ENCODE assay signal across 8 cellular contexts in the genomic region with DNA sequence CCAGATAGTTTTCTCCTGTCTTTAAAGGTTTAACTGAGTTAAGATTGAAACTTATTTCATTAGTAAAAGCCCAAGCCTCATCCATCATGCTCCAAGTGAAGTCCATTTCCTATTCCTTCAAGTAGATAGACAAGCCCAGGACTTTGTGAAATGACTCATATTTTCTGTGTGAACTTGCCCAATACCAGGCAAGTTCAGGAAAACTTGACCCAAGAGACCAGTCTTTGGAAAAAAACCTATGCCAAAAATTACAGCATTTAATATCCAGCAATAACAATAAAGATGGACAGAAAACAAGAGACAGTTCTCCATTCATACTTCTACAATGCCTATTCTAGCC. TPM values are rescaled to one million over a fixed set of nuclear protein-coding genes. Genes with fewer than 3 reads are reported as not detected.
DNase-seq lines count a peak whose midpoint lies in the region; ATAC-seq and TF ChIP-seq lines count a peak whose summit lies in the region.

No MANE protein-coding gene starts in this region.

- no peaks in the 10 kb centered on the region for H3K4me1 ChIP-seq in prostate gland (replicated peaks)

- H3K27me3 ChIP-seq in prostate gland (replicated peaks; ENCODE audit: insufficient read depth), result no peaks in the 10 kb centered on the region

- H3K27ac ChIP-seq in SK-N-MC (no peak overlapping the region), prostate gland (peak overlapping the region in 1 of 2 donors; percentile 58)

- TF ChIP-seq POLR2A in prostate gland (IDR thresholded peaks at IDR 0.05), result no peak

- H3K36me3 ChIP-seq in SK-N-MC (ENCODE audit: insufficient read depth, low read length) (peaks cover under 1% of the 10 kb centered on the region; the same call in 1 of the 2 replicates), prostate gland (no peaks in the 10 kb centered on the region)

- intact Hi-C loops in prostate gland (cut with DNase I), result no loop called here

- H3K9me3 ChIP-seq in SK-N-MC (ENCODE audit: low read depth, low read length) (no peaks in the 10 kb centered on the region), prostate gland (no peaks in the 10 kb centered on the region)

- peak overlapping the region; percentile 98 for H3K4me3 ChIP-seq in SK-N-MC
- peak overlapping the region; percentile 96 for H3K4me3 ChIP-seq in fibroblast of the aortic adventitia (ENCODE audit: low read depth, low read length)
- peak overlapping the region; percentile 67 to 80 for H3K4me3 ChIP-seq in prostate gland

- no peak for ATAC-seq in GM21786 (IDR thresholded peaks at IDR 0.05; ENCODE audit: unreplicated experiment)

- in situ Hi-C loops in GM13976 (cut with MboI; ENCODE audit: low sequenced_read_pairs, unreplicated experiment), result loop anchor here (25.0 kb wide), 1 partner anchor 337 kb away; a partner anchor contains a TSS

- TF ChIP-seq CTCF in fibroblast of the aortic adventitia (IDR thresholded peaks at IDR 0.05; ENCODE audit: insufficient read depth, low read length) (no peak), prostate gland (IDR thresholded peaks at IDR 0.05) (no peak), GM13976 (IDR thresholded peaks at IDR 0.05; ENCODE audit: borderline replicate concordance, control extremely low read depth, extremely low read depth, insufficient read depth, missing control alignments) (no peak)

- no peak overlapping the region for H3K9ac ChIP-seq in SK-N-MC (ENCODE audit: insufficient read length)

- peak; percentile 45 for DNase-seq in GM04503 (ENCODE audit: low read depth)
- DNase-seq in SK-N-MC (ENCODE audit: low read depth, low spot score), result no peak
- peak; percentile 87 for DNase-seq in fibroblast of the aortic adventitia (ENCODE audit: low read depth)
- DNase-seq in prostate gland (ENCODE audit: low spot score), result no peak
- DNase-seq in occipital lobe (lab: John Stamatoyannopoulos, UW), result no peak
- no peak for DNase-seq in GM13976 (ENCODE audit: low spot score)
- DNase-seq in retina, result no peak

RNA-seq across cellular contexts. Expression of a gene that starts 0.4 kb away (rescaled TPM):
- 13.7 and 28.2 TPM in 2 replicates for total RNA-seq in fibroblast of the aortic adventitia (ENCODE audit: low replicate concordance)
- 10 to 100 TPM; 18.6 to 36.7 TPM for total RNA-seq in prostate gland
- 11.7 TPM for total RNA-seq in occipital lobe

RNA-seq across cellular contexts. Expression of a gene that starts 25.7 kb away (rescaled TPM):
- total RNA-seq in fibroblast of the aortic adventitia (ENCODE audit: low replicate concordance) (145 and 253 TPM in 2 replicates), prostate gland (100 to 1,000 TPM; 102 to 111 TPM), occipital lobe (257 TPM)

RNA-seq across cellular contexts. Expression of a gene that starts 37.3 kb away (rescaled TPM):
- 20.9 and 27.1 TPM in 2 replicates for total RNA-seq in fibroblast of the aortic adventitia (ENCODE audit: low replicate concordance)
- total RNA-seq in prostate gland, result 100 to 1,000 TPM in 1 of 2 donors, 10 to 100 TPM in 1; 20.3 to 114 TPM
- 11.2 TPM for total RNA-seq in occipital lobe

Comparison
In these comparisons a context has a peak if more than half of its experiments do, and no peak if none do; other contexts are left out.
1. DNase-seq: peak in GM04503 (single experiment) and fibroblast of the aortic adventitia (single experiment); none in SK-N-MC (single experiment), prostate gland (single experiment), occipital lobe (single experiment), GM13976 (single experiment) and retina (single experiment).
2. Peak in every context shown above with its lines, with median percentiles within 50 percentile points of each other: H3K4me3 ChIP-seq.